18 cellular contexts compared by ENCODE assay signal in the genomic region with DNA sequence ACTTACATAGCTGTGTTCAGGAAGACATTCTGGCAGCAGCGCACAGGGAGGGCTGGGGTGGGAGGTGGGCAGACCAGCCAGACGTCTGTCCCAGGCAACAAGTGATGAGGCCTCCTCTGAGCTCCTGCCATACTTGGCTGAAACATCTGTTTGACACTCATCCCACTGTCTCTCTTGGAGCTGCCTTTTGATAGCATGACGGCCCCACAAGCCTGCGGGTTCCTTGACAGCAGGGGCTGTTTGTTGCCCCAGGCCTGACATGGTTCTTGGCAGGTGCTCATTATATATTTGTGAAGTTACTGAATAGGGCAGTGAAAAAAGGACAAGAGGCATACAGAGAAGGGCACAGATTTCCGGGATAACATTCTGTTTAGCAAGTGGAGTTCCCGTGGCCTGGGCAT. TPM values are rescaled to one million over a fixed set of nuclear protein-coding genes. Genes with fewer than 3 reads are reported as not detected.
"Had no signal": no experiment of that assay in that cellular context is flagged by ENCODE, and none has a peak within 500 bp of the region (broad histone marks: within the 10 kb centered on the region; RNA-seq: fewer than 3 reads in every experiment).

No MANE protein-coding gene starts in this region.

- H3K27ac Mint-ChIP-seq: activated naive CD4-positive, alpha-beta T cell treated with anti-CD3 and anti-CD28 coated beads, Interleukin-2, amount 50 U/mL, for 24 hours; stimulated activated naive CD8-positive, alpha-beta T cell treated with anti-CD3 and anti-CD28 coated beads, Interleukin-15, amount 100 ng/mL, for 72 hours had no signal

- H3K27ac ChIP-seq: body of pancreas, coronary artery, lower lobe of right lung, testis, uterus had no signal

- DNase-seq: body of pancreas; central memory CD4-positive, alpha-beta T cell; effector CD8-positive, alpha-beta T cell; hypothalamus; lower lobe of right lung; mucosa of descending colon; stimulated activated CD4-positive, alpha-beta T cell treated with anti-CD3 and anti-CD28 coated beads, Interleukin-15, amount 100 ng/mL, for 24 hours; stimulated activated CD4-positive, alpha-beta T cell treated with anti-CD3 and anti-CD28 coated beads, Interleukin-4, amount 100 ng/mL, for 24 hours; stimulated activated naive CD8-positive, alpha-beta T cell treated with anti-CD3 and anti-CD28 coated beads, Interleukin-15, amount 100 ng/mL, for 72 hours; testis; uterus had no signal

- H3K27me3 ChIP-seq: body of pancreas, testis, uterus had no signal

- H3K36me3 Mint-ChIP-seq: activated naive CD4-positive, alpha-beta T cell treated with anti-CD3 and anti-CD28 coated beads, Interleukin-2, amount 50 U/mL, for 24 hours had no signal

- H3K4me1 Mint-ChIP-seq: activated naive CD4-positive, alpha-beta T cell treated with anti-CD3 and anti-CD28 coated beads, Interleukin-2, amount 50 U/mL, for 24 hours had no signal

- H3K4me3 Mint-ChIP-seq: activated naive CD4-positive, alpha-beta T cell treated with anti-CD3 and anti-CD28 coated beads, Interleukin-2, amount 50 U/mL, for 24 hours; stimulated activated naive CD8-positive, alpha-beta T cell treated with anti-CD3 and anti-CD28 coated beads, Interleukin-15, amount 100 ng/mL, for 72 hours had no signal

- H3K9me3 ChIP-seq: body of pancreas, lower lobe of right lung, mucosa of descending colon, testis, uterus had no signal

- H3K27me3 Mint-ChIP-seq: activated naive CD4-positive, alpha-beta T cell treated with anti-CD3 and anti-CD28 coated beads, Interleukin-2, amount 50 U/mL, for 24 hours; stimulated activated naive CD8-positive, alpha-beta T cell treated with anti-CD3 and anti-CD28 coated beads, Interleukin-15, amount 100 ng/mL, for 72 hours had no signal

- H3K9me3 Mint-ChIP-seq: activated naive CD4-positive, alpha-beta T cell treated with anti-CD3 and anti-CD28 coated beads, Interleukin-2, amount 50 U/mL, for 24 hours; stimulated activated naive CD8-positive, alpha-beta T cell treated with anti-CD3 and anti-CD28 coated beads, Interleukin-15, amount 100 ng/mL, for 72 hours had no signal

- H3K4me3 ChIP-seq: body of pancreas, coronary artery, lower lobe of right lung, mucosa of descending colon, testis, uterus had no signal

- H3K36me3 ChIP-seq: lower lobe of right lung, uterus had no signal

- ATAC-seq: activated CD4-positive, CD25-positive, alpha-beta regulatory T cell treated with anti-CD3 and anti-CD28 coated beads, Interleukin-2, amount 50 U/mL, for 24 hours; body of pancreas; lower lobe of right lung; mucosa of descending colon; stimulated activated naive CD8-positive, alpha-beta T cell treated with anti-CD3 and anti-CD28 coated beads, Interleukin-15, amount 100 ng/mL, for 72 hours had no signal

RNA-seq across cellular contexts. Expression of a gene that starts 50.6 kb away (rescaled TPM):
- total RNA-seq: body of pancreas; glomerular endothelial cell; lower lobe of right lung; osteocyte; pulmonary artery endothelial cell; T-helper 2 cell treated with Interferon-gamma antibody and Interleukin-4, amounts not matched to agents 100 ng/mL and 5 ng/mL, for 36 hours; testis; uterus had no signal
